In the genomic region with DNA sequence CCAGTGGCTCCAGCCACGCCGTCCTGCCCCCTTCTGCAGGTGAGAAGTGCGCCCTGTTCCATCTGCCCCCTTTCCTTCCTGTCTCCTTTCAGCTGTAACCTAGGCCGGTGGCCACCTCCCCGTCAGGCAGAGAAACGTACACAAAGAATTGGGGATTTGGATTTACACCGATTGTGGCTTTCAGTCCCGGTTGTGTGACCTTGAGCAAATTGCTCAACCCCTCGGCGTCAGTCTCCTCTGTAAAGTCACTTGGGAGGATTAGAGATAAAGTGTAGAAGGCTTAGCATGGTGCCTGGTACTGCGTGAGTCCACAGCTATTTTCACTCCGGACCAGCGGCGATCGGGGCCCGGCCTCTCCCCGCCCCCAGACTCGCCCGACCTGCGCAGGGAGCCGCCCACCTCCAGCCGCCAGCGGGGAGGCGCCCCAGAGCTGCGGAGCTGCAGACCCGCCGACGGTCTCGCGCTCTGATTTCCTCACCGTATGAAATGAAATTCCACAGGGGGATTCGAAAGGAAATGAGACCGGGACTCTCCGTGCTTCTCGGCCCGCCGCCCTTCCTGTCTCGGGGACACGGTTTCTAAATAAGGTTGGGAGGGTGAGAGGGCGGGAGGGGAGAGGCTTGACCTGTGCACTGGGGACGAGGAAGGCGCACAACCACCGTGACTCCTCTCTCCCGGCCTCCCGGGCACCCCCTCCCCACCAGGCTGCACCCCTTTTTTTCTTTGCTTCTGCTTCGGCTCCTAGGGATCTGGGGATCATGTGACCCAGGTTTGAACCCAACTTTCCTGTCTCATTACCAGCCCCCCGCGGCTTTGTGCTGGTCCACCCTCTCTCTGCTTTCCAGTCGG, we compare ENCODE assay signal across 8 cellular contexts. TPM values are rescaled to one million over a fixed set of nuclear protein-coding genes. Genes with fewer than 3 reads are reported as not detected.
A peak's percentile ranks its signal among the peaks of the same experiment; 100 is the strongest.
DNase-seq lines count a peak whose midpoint lies in the region; ATAC-seq and TF ChIP-seq lines count a peak whose summit lies in the region.

No MANE protein-coding gene starts in this region.

- H3K27me3 ChIP-seq in heart right ventricle (peaks cover 0 to 36% (median 0%) of the 10 kb centered on the region in 7 donors), parathyroid adenoma (ENCODE audit: control insufficient read depth, insufficient read depth, low read length) (no peaks in the 10 kb centered on the region)

- H3K9me3 ChIP-seq in heart right ventricle (no peaks in the 10 kb centered on the region), parathyroid adenoma (ENCODE audit: control insufficient read depth, low read length) (no peaks in the 10 kb centered on the region)

- no peaks in the 10 kb centered on the region for H3K79me2 ChIP-seq in parathyroid adenoma

- peaks cover 2 to 55% (median 40%) of the 10 kb centered on the region in 9 donors for H3K4me1 ChIP-seq in heart right ventricle
- H3K4me1 ChIP-seq in parathyroid adenoma = no peaks in the 10 kb centered on the region

- ATAC-seq in HG03520 (IDR thresholded peaks at IDR 0.05; ENCODE audit: unreplicated experiment) (peak; percentile 35), heart right ventricle (peak; percentile 78 to 92 (median 90))

- H3K9ac ChIP-seq in parathyroid adenoma = no peak overlapping the region

- H3K36me3 ChIP-seq in heart right ventricle (peaks cover 0 to 15% (median 9%) of the 10 kb centered on the region in 9 donors), parathyroid adenoma (ENCODE audit: control insufficient read depth, insufficient read depth, low read length) (no peaks in the 10 kb centered on the region)

- peak overlapping the region; percentile 42 to 100 (median 96) for H3K4me3 ChIP-seq in heart right ventricle
- peak overlapping the region; percentile 70 for H3K4me3 ChIP-seq in parathyroid adenoma (ENCODE audit: low read depth, low read length)

- 0% methylated on average over 48 to 49 of the region's 49 CpGs for WGBS in heart right ventricle, 2 donors

- no peak for TF ChIP-seq CTCF in GM20000 (IDR thresholded peaks at IDR 0.05; ENCODE audit: extremely low read depth, missing control alignments)
- peak in 8 of 9 donors; percentile 32 to 73 (median 44) for TF ChIP-seq CTCF in heart right ventricle (IDR thresholded peaks at IDR 0.05)
- TF ChIP-seq CTCF in parathyroid adenoma (IDR thresholded peaks at IDR 0.05) = peak; percentile 42

- peak overlapping the region; percentile 70 for H2AFZ ChIP-seq in parathyroid adenoma

- intact Hi-C loops in heart right ventricle (cut with DNase I) = loop anchor here in 7 of 10 donors (2.0 to 10.0 kb wide), 5 partner anchors 36 to 139 kb away; partner anchors contain the start of gene TMEM135 (in 7 of the 7)

- peak overlapping the region; percentile 81 for H3K4me2 ChIP-seq in parathyroid adenoma (ENCODE audit: low read length)

- H3K27ac ChIP-seq in heart right ventricle (peak overlapping the region; percentile 86 to 100 (median 98)), parathyroid adenoma (peak overlapping the region; percentile 87)

- DNase-seq in Daoy (ENCODE audit: low read depth) (peak; percentile 80), GM20000 (ENCODE audit: low spot score) (peak; percentile 81), NOMO-1 treated with DMSO at 0.1 percent for 48 hours (lab: John Stamatoyannopoulos, UW; ENCODE audit: unreplicated experiment) (peak; percentile 54), amygdala (lab: John Stamatoyannopoulos, UW) (peak in 42 of 56 donors; percentile 9 to 75 (median 52)), heart right ventricle (peak; percentile 89), NCI-H446 treated with DMSO at 0.1 percent for 48 hours (lab: John Stamatoyannopoulos, UW) (no peak)

RNA-seq across cellular contexts. Expression of gene FZD4, which starts 0.7 kb away (rescaled TPM):
- total RNA-seq in Daoy (2014; rRNA removed; shearing (Covaris generic)) = 1.9 and 2.9 TPM in 2 replicates
- total RNA-seq in heart right ventricle = 10 to 100 TPM; 17.8 to 34.6 (median 23.7) TPM
- polyA plus RNA-seq in heart right ventricle = 10 to 100 TPM; 13.5 to 17.9 TPM
